Comparison of ENCODE assay signal across 15 cellular contexts in genomic region chr14:80570930-80571298, GRCh38.
A peak's percentile ranks its signal among the peaks of the same experiment; 100 is the strongest.
DNase-seq lines count a peak whose midpoint lies in the region; ATAC-seq and TF ChIP-seq lines count a peak whose summit lies in the region.
"Had no signal": no experiment of that assay in that cellular context is flagged by ENCODE, and none has a peak within 500 bp of the region (broad histone marks: within the 10 kb centered on the region; RNA-seq: fewer than 3 reads in every experiment).

No MANE protein-coding gene starts in this region.

- peak overlapping the region; percentile 58; the same call in 1 of the 2 replicates for H4K91ac ChIP-seq in IMR-90 (ENCODE audit: insufficient read depth, low read depth, low read length)

- H2AK5ac ChIP-seq in IMR-90 (ENCODE audit: low read depth, low read length), result peak overlapping the region; percentile 81; the same call in 1 of the 2 replicates

- H3K4ac ChIP-seq in IMR-90 (ENCODE audit: low read depth, low read length), result peak overlapping the region; percentile 82

- no peaks in the 10 kb centered on the region for H3K36me3 ChIP-seq in SK-N-SH (replicated peaks in 1 of 2; ENCODE audit: control insufficient read depth in 1 of 2, insufficient read depth in 2 of 2, low read length in 1 of 2)
- no peaks in the 10 kb centered on the region for H3K36me3 ChIP-seq in IMR-90 (ENCODE audit: control insufficient read depth, insufficient read depth, low read length)
- H3K36me3 ChIP-seq in PC-3 (ENCODE audit: low read depth, low read length), result no peaks in the 10 kb centered on the region
- H3K36me3 ChIP-seq: BLaER1 treated with 17β-estradiol and CSF1 and Interleukin-3, amounts not matched to agents 10 nM and 100 nM had no signal

- no peaks in the 10 kb centered on the region for H3K27me3 Mint-ChIP-seq in activated T-cell treated with anti-CD3 and anti-CD28 coated beads, Interleukin-2, amount 50 U/mL, for 72 hours (ENCODE audit: low read depth)

- no peaks in the 10 kb centered on the region for H3K9me2 ChIP-seq in SK-N-SH
- no peaks in the 10 kb centered on the region for H3K9me2 ChIP-seq in PC-3 (replicated peaks; ENCODE audit: low read length)

- H3K4me2 ChIP-seq in SK-N-SH, result no peak overlapping the region
- H3K4me2 ChIP-seq in IMR-90 (ENCODE audit: low read depth, low read length), result no peak overlapping the region
- H3K4me2 ChIP-seq in PC-3 (ENCODE audit: low read length), result no peak overlapping the region
- H3K4me2 ChIP-seq: BLaER1 treated with 17β-estradiol and CSF1 and Interleukin-3, amounts not matched to agents 10 nM and 100 nM; GM23338 had no signal

- H3K4me3 ChIP-seq in SK-N-SH (ENCODE audit: low read depth in 2 of 2, low read length in 1 of 2) (no peak overlapping the region), IMR-90 (ENCODE audit: insufficient read depth, low read depth, low read length) (no peak overlapping the region), PC-3 (ENCODE audit: low read length) (no peak overlapping the region)
- H3K4me3 ChIP-seq: BLaER1 treated with 17β-estradiol and CSF1 and Interleukin-3, amounts not matched to agents 10 nM and 100 nM; GM23338; K562 had no signal

- CTCF ChIA-PET in SK-N-SH (lab: Yijun Ruan, JAX), result no interaction called here
- CTCF ChIA-PET in IMR-90 (lab: Yijun Ruan, JAX), result no interaction called here
- CTCF ChIA-PET in PC-3 (lab: Charles Lee), result no interaction called here

- H2BK20ac ChIP-seq in IMR-90 (ENCODE audit: low read depth, low read length), result peak overlapping the region; percentile 53

- no peak overlapping the region for H3K27ac ChIP-seq in SK-N-SH (ENCODE audit: low read depth in 2 of 2, low read length in 1 of 2)
- H3K27ac ChIP-seq in IMR-90 (ENCODE audit: insufficient read depth, low read length), result no peak overlapping the region
- H3K27ac ChIP-seq in PC-3 (ENCODE audit: low read length), result peak overlapping the region; percentile 53
- H3K27ac ChIP-seq: BLaER1 treated with 17β-estradiol and CSF1 and Interleukin-3, amounts not matched to agents 10 nM and 100 nM had no signal

- in situ Hi-C loops in IMR-90 (cut with MboI; ENCODE audit: low sequenced_read_pairs), result no loop called here

- no peak overlapping the region for H3K23ac ChIP-seq in IMR-90 (ENCODE audit: low read depth, low read length)

- POLR2A ChIA-PET in SK-N-SH (lab: Yijun Ruan, JAX) (no interaction called here), IMR-90 (lab: Charles Lee; ENCODE audit: unreplicated experiment) (no interaction called here), PC-3 (lab: Charles Lee; ENCODE audit: unreplicated experiment) (interaction anchor here (0.5 to 0.6 kb wide), 2 partner anchors 66 to 68 kb away, joined by 3 to 5 read pairs; no protein-coding TSS in a partner anchor)

- H3K4me1 Mint-ChIP-seq in activated T-cell treated with anti-CD3 and anti-CD28 coated beads, Interleukin-2, amount 50 U/mL, for 72 hours (ENCODE audit: low read depth), result peaks cover 7% of the 10 kb centered on the region

- no peaks in the 10 kb centered on the region for H3K9me1 ChIP-seq in IMR-90 (ENCODE audit: insufficient read depth, low read length)

- TF ChIP-seq EP300 in SK-N-SH (IDR thresholded peaks at IDR 0.05; ENCODE audit: borderline replicate concordance in 1 of 2, low read depth in 1 of 2, low read length in 1 of 2), result no peak

- ATAC-seq in SK-N-SH treated with all-trans-retinoic acid at 6 μM for 48 hours (no peak), IMR-90 (ENCODE audit: low read depth) (no peak), PC-3 (peak; percentile 45; the same call in 1 of the 2 replicates)
- ATAC-seq in activated T-cell treated with anti-CD3 and anti-CD28 coated beads, Interleukin-2, amount 50 U/mL, for 72 hours (replicated peaks in 1 of 2), result no peak
- ATAC-seq: CD8-positive, alpha-beta T cell; GM23338; K562 had no signal

- no peak for TF ChIP-seq RAD21 in SK-N-SH (IDR thresholded peaks at IDR 0.05; ENCODE audit: low read length)
- no peak for TF ChIP-seq RAD21 in IMR-90 (IDR thresholded peaks at IDR 0.05; ENCODE audit: low read length)

- H3K27me3 ChIP-seq in SK-N-SH (ENCODE audit: insufficient read depth), result no peaks in the 10 kb centered on the region
- H3K27me3 ChIP-seq in IMR-90 (ENCODE audit: control insufficient read depth, insufficient read depth, low read length), result no peaks in the 10 kb centered on the region
- H3K27me3 ChIP-seq in PC-3 (ENCODE audit: low read length), result no peaks in the 10 kb centered on the region
- H3K27me3 ChIP-seq: BLaER1 treated with 17β-estradiol and CSF1 and Interleukin-3, amounts not matched to agents 10 nM and 100 nM had no signal

- WGBS in SK-N-SH (ENCODE audit: low lambda C conversion rate), result 76% methylated on average over 3 of the region's 3 CpGs
- WGBS in IMR-90 (ENCODE audit: extremely low coverage in 2 of 2, insufficient read length in 1 of 2), 2 experiments, result no CpG with 5 or more reads among the region's 3 CpGs

- DNase-seq in SK-N-SH (no peak), IMR-90 (no peak), PC-3 (no peak), NCI-H345 treated with DMSO at 0.1 percent for 48 hours (lab: John Stamatoyannopoulos, UW; ENCODE audit: unreplicated experiment) (no peak)
- DNase-seq in activated CD8-positive, alpha-beta memory T cell treated with anti-CD3 and anti-CD28 coated beads, Interleukin-2, amount 50 U/mL, for 48 hours, result no peak
- DNase-seq in activated T-cell treated with anti-CD3 and anti-CD28 coated beads, Interleukin-2, amount 50 U/mL, for 72 hours, result no peak
- no peak for DNase-seq in activated CD4-positive, CD25-positive, alpha-beta regulatory T cell treated with anti-CD3 and anti-CD28 coated beads, Interleukin-2, amount 50 U/mL, for 72 hours
- DNase-seq: 8988T; Calu3; CD8-positive, alpha-beta T cell; HFFc6 had no signal

- H3K4me1 ChIP-seq in SK-N-SH (ENCODE audit: control insufficient read depth in 1 of 2, insufficient read depth in 2 of 2, low read depth in 1 of 2, low read length in 1 of 2) (peaks cover 0 to 2% of the 10 kb centered on the region in 2 experiments; a peak in 1 of 4 replicates), IMR-90 (ENCODE audit: control insufficient read depth, insufficient read depth, low read length) (peaks cover 3% of the 10 kb centered on the region; the same call in 1 of the 2 replicates), PC-3 (ENCODE audit: insufficient read depth, low read length) (peaks cover 53% of the 10 kb centered on the region)
- H3K4me1 ChIP-seq: BLaER1 treated with 17β-estradiol and CSF1 and Interleukin-3, amounts not matched to agents 10 nM and 100 nM had no signal

- no peaks in the 10 kb centered on the region for H3K9me3 ChIP-seq in SK-N-SH
- no peaks in the 10 kb centered on the region for H3K9me3 ChIP-seq in IMR-90 (ENCODE audit: control insufficient read depth, insufficient read depth, low read length)
- no peaks in the 10 kb centered on the region for H3K9me3 ChIP-seq in PC-3 (ENCODE audit: low read length)
- H3K9me3 ChIP-seq: BLaER1 treated with 17β-estradiol and CSF1 and Interleukin-3, amounts not matched to agents 10 nM and 100 nM had no signal

- intact Hi-C loops in IMR-90 (cut with micrococcal nuclease), result no loop called here
- intact Hi-C loops in PC-3 (cut with micrococcal nuclease), result loop anchor here (1.0 to 5.0 kb wide), 6 partner anchors 14 to 276 kb away; no protein-coding TSS in a partner anchor

- TF ChIP-seq CTCF in SK-N-SH (IDR thresholded peaks at IDR 0.05), result no peak
- no peak for TF ChIP-seq CTCF in IMR-90 (conservative IDR thresholded peaks at IDR 0.05; ENCODE audit: low read depth, low read length)
- no peak for TF ChIP-seq CTCF in PC-3 (conservative IDR thresholded peaks at IDR 0.05; ENCODE audit: low read depth, low read length)

- no peak overlapping the region for H2BK5ac ChIP-seq in IMR-90 (ENCODE audit: low read depth, low read length, poor library complexity, severe bottlenecking)

- H3K9ac ChIP-seq in SK-N-SH (no peak overlapping the region), IMR-90 (ENCODE audit: low read depth, low read length) (no peak overlapping the region), PC-3 (ENCODE audit: low read length) (no peak overlapping the region)
- H3K9ac ChIP-seq: BLaER1 treated with 17β-estradiol and CSF1 and Interleukin-3, amounts not matched to agents 10 nM and 100 nM had no signal

- H3K56ac ChIP-seq in IMR-90 (ENCODE audit: extremely low read depth, insufficient read depth, low read length), result no peak overlapping the region

- peak overlapping the region; percentile 65; the same call in 1 of the 2 replicates for H3K18ac ChIP-seq in IMR-90 (ENCODE audit: low read depth, low read length)

- H2BK120ac ChIP-seq in IMR-90 (ENCODE audit: low read depth, low read length), result peak overlapping the region; percentile 64; the same call in 1 of the 2 replicates

- no peak for TF ChIP-seq POLR2A in IMR-90 (IDR thresholded peaks at IDR 0.05; ENCODE audit: low read depth, low read length)

- H2AFZ ChIP-seq in SK-N-SH (ENCODE audit: low read depth) (no peak overlapping the region), IMR-90 (replicated peaks; ENCODE audit: low read length, poor library complexity) (no peak overlapping the region), PC-3 (ENCODE audit: low read length) (no peak overlapping the region)
- H2AFZ ChIP-seq: GM23338 had no signal

- no peak overlapping the region for H3K27ac Mint-ChIP-seq in activated T-cell treated with anti-CD3 and anti-CD28 coated beads, Interleukin-2, amount 50 U/mL, for 72 hours
- H3K27ac Mint-ChIP-seq: CD8-positive, alpha-beta T cell; GM23338 had no signal

- dilution Hi-C loops in IMR-90 (cut with HindIII; ENCODE audit: low sequenced_read_pairs, unreplicated experiment), result no loop called here

- H3K4me3 Mint-ChIP-seq in activated T-cell treated with anti-CD3 and anti-CD28 coated beads, Interleukin-2, amount 50 U/mL, for 72 hours, result no peak overlapping the region
- H3K4me3 Mint-ChIP-seq: CD8-positive, alpha-beta T cell; GM23338; HFFc6 had no signal

- no peak overlapping the region for H2AK9ac ChIP-seq in IMR-90 (replicated peaks; ENCODE audit: low read depth, low read length, poor library complexity)

- H3K36me3 Mint-ChIP-seq in activated T-cell treated with anti-CD3 and anti-CD28 coated beads, Interleukin-2, amount 50 U/mL, for 72 hours (ENCODE audit: insufficient read depth in 2 of 2), result no peaks in the 10 kb centered on the region
- H3K36me3 Mint-ChIP-seq: CD8-positive, alpha-beta T cell had no signal

- H4K20me1 ChIP-seq in SK-N-SH (ENCODE audit: insufficient read depth), result no peaks in the 10 kb centered on the region
- H4K20me1 ChIP-seq in IMR-90 (ENCODE audit: insufficient read depth, low read length), result no peaks in the 10 kb centered on the region
- no peaks in the 10 kb centered on the region for H4K20me1 ChIP-seq in PC-3 (ENCODE audit: low read length)
- H4K20me1 ChIP-seq: BLaER1 treated with 17β-estradiol and CSF1 and Interleukin-3, amounts not matched to agents 10 nM and 100 nM had no signal

- H4K8ac ChIP-seq in IMR-90 (ENCODE audit: low read depth in 2 of 2, low read length in 2 of 2), result peak overlapping the region; percentile 36 to 40; a peak in 2 of 4 replicates

- no peak overlapping the region for H3K14ac ChIP-seq in IMR-90 (replicated peaks; ENCODE audit: low read depth, low read length)

- no peaks in the 10 kb centered on the region for H3K9me3 Mint-ChIP-seq in activated T-cell treated with anti-CD3 and anti-CD28 coated beads, Interleukin-2, amount 50 U/mL, for 72 hours
- H3K9me3 Mint-ChIP-seq: CD8-positive, alpha-beta T cell; GM23338; HFFc6 had no signal

- H3F3A ChIP-seq in SK-N-SH (replicated peaks; ENCODE audit: insufficient read depth) (no peaks in the 10 kb centered on the region), PC-3 (ENCODE audit: low read length, unreplicated experiment) (no peaks in the 10 kb centered on the region)

- H2BK15ac ChIP-seq in IMR-90 (ENCODE audit: low read depth, low read length), result 0 out of 3 replicates have a peak overlapping the region, but pooled peaks have one; percentile 54

- H4K5ac ChIP-seq in IMR-90 (ENCODE audit: low read depth, low read length), result peak overlapping the region; percentile 76; the same call in 1 of the 2 replicates

- H3K79me2 ChIP-seq in SK-N-SH (ENCODE audit: insufficient read depth) (no peaks in the 10 kb centered on the region), PC-3 (ENCODE audit: low read length) (no peaks in the 10 kb centered on the region)

- BruUV-seq in IMR-90 (replicated peaks; lab: Mats Ljungman, UMichigan) (no TSS peak), PC-3 (replicated peaks; lab: Mats Ljungman, UMichigan) (no TSS peak)

- H3K79me1 ChIP-seq in IMR-90 (ENCODE audit: low read depth in 1 of 2, low read length in 2 of 2), result no peaks in the 10 kb centered on the region
